In the genomic region with DNA sequence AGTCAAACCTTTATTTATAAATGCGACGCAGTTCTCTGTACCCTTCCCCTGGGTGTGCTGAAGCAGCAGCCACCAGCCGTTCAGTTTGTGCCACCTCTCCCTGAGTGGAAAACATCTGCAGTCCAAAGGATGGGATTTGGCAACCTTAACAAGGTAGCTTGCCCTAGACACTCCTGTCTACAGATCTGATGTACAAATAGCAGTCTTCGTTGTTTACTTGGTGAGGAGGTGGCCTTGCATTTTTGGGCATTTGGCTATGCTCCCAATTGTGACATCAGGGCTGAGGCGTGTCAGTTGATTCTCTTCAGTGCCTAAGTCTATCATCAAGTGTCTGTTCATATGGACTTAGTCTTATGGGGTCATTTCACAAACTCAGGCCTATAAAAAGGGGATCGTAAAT, we compare ENCODE assay signal across 22 cellular contexts.
"Had no signal": no experiment of that assay in that cellular context is flagged by ENCODE, and none has a peak within 500 bp of the region (broad histone marks: within the 10 kb centered on the region; RNA-seq: fewer than 3 reads in every experiment).

No MANE protein-coding gene starts in this region.

- H3K4me1 Mint-ChIP-seq: activated naive CD8-positive, alpha-beta T cell treated with anti-CD3 and anti-CD28 coated beads for 36 hours had no signal

- H3K27me3 Mint-ChIP-seq: activated naive CD8-positive, alpha-beta T cell treated with anti-CD3 and anti-CD28 coated beads for 36 hours; naive thymus-derived CD4-positive, alpha-beta T cell had no signal

- H3K27me3 ChIP-seq: dorsolateral prefrontal cortex, ovary, thyroid gland had no signal

- ATAC-seq: left lobe of liver; naive thymus-derived CD4-positive, alpha-beta T cell; sciatic nerve had no signal

- H3K4me2 ChIP-seq: smooth muscle cell had no signal

- H3K27ac ChIP-seq: ovary, thyroid gland had no signal

- FAIRE-seq: colon, frontal cortex, keratinocyte had no signal

- DNase-seq: activated CD4-positive, alpha-beta T cell treated with anti-CD3 and anti-CD28 coated beads, Interleukin-2, amount 50 U/mL, for 4 hours; activated CD4-positive, CD25-positive, alpha-beta regulatory T cell treated with anti-CD3 and anti-CD28 coated beads, Interleukin-2, amount 50 U/mL, for 72 hours; activated gamma-delta T cell treated with Interleukin-2 at 50 U/mL for 16 hours; activated naive CD8-positive, alpha-beta T cell treated with anti-CD3 and anti-CD28 coated beads for 36 hours; amniotic stem cell; caudate nucleus; dorsolateral prefrontal cortex; erythroblast; naive thymus-derived CD4-positive, alpha-beta T cell; ovary; stimulated activated CD4-positive, alpha-beta T cell treated with anti-CD3 and anti-CD28 coated beads, Interleukin-4, amount 100 ng/mL, for 4 hours; stimulated activated naive CD4-positive, alpha-beta T cell; T-helper 1 cell; T1000; thyroid gland had no signal

- H3K4me3 Mint-ChIP-seq: activated naive CD8-positive, alpha-beta T cell treated with anti-CD3 and anti-CD28 coated beads for 36 hours; activated T-helper 1 cell treated with anti-CD3 and anti-CD28 coated beads, Interleukin-12 subunit alpha, Interleukin-12 subunit beta, Interleukin-2, Interleukin-4 antibody, amounts not matched to agents 30 ng/mL and 10 ng/mL and 1 ng/mL, durations not matched to agents 14 hours and 24 hours and 36 hours; naive thymus-derived CD4-positive, alpha-beta T cell had no signal

- H3K9me3 Mint-ChIP-seq: activated naive CD8-positive, alpha-beta T cell treated with anti-CD3 and anti-CD28 coated beads for 36 hours; activated T-helper 1 cell treated with anti-CD3 and anti-CD28 coated beads, Interleukin-12 subunit alpha, Interleukin-12 subunit beta, Interleukin-2, Interleukin-4 antibody, amounts not matched to agents 30 ng/mL and 10 ng/mL and 1 ng/mL, durations not matched to agents 14 hours and 24 hours and 36 hours; naive thymus-derived CD4-positive, alpha-beta T cell had no signal

- H3K36me3 ChIP-seq: ovary had no signal

- H3K4me3 ChIP-seq: dorsolateral prefrontal cortex, ovary, smooth muscle cell, thyroid gland had no signal

- H3K9me3 ChIP-seq: ovary, thyroid gland had no signal

- H3K27ac Mint-ChIP-seq: activated naive CD8-positive, alpha-beta T cell treated with anti-CD3 and anti-CD28 coated beads for 36 hours; activated T-helper 1 cell treated with anti-CD3 and anti-CD28 coated beads, Interleukin-12 subunit alpha, Interleukin-12 subunit beta, Interleukin-2, Interleukin-4 antibody, amounts not matched to agents 30 ng/mL and 10 ng/mL and 1 ng/mL, durations not matched to agents 14 hours and 24 hours and 36 hours had no signal
